Comparison of ENCODE assay signal across 1 cellular context in the genomic region with DNA sequence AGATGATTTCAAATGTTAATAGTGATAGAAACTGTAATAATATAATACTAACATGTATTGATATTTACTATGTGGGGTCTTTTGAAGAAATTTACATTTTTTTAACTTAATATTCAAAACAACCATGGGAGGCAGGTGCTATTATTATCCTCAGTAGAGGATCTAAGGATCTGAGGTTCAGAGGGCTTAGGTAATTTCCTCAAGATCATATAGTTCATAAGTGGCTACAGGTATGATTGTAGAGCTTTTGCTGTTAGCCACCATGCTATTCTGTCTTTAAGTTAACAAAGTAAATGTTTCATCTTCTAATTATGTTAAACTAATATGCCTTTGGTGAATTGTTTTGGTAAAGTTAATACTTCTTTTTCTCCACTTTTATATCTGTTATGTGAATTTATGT.
TF ChIP-seq lines count a peak whose summit lies in the region.

No MANE protein-coding gene starts in this region.

TF ChIP-seq in SK-N-SH, 30 proteins besides CTCF, POLR2A, EP300 and RAD21:
- TF ChIP-seq EZH2phosphoT487 (IDR thresholded peaks at IDR 0.05; ENCODE audit: borderline replicate concordance, low read depth) (no peak), RFX5 (IDR thresholded peaks at IDR 0.05; ENCODE audit: low read length) (no peak), GABPA (IDR thresholded peaks at IDR 0.05; ENCODE audit: low read depth) (no peak), SIN3A (IDR thresholded peaks at IDR 0.05; ENCODE audit: borderline replicate concordance, low read depth, low read length) (no peak), RXRA (IDR thresholded peaks at IDR 0.05; ENCODE audit: borderline replicate concordance, low read depth) (no peak), POLR2AphosphoS5 (IDR thresholded peaks at IDR 0.05; ENCODE audit: low read depth, low read length) (no peak), GATA2 (CRISPR knock-in tag; IDR thresholded peaks at IDR 0.05) (no peak), SMC3 (IDR thresholded peaks at IDR 0.05; ENCODE audit: low read depth, low read length) (no peak), MEF2A (IDR thresholded peaks at IDR 0.05; ENCODE audit: borderline replicate concordance, low read depth) (no peak), YY1 (IDR thresholded peaks at IDR 0.05; ENCODE audit: low read depth) (no peak), FOXJ3 (CRISPR knock-in tag; IDR thresholded peaks at IDR 0.05) (no peak), ELF1 (IDR thresholded peaks at IDR 0.05) (no peak), NRF1 (IDR thresholded peaks at IDR 0.05; ENCODE audit: low read depth, low read length) (no peak)
- TF ChIP-seq, protein P1, sequence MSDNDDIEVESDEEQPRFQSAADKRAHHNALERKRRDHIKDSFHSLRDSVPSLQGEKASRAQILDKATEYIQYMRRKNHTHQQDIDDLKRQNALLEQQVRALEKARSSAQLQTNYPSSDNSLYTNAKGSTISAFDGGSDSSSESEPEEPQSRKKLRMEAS (IDR thresholded peaks at IDR 0.05; ENCODE audit: low read depth): no peak
- TF ChIP-seq, protein P2, sequence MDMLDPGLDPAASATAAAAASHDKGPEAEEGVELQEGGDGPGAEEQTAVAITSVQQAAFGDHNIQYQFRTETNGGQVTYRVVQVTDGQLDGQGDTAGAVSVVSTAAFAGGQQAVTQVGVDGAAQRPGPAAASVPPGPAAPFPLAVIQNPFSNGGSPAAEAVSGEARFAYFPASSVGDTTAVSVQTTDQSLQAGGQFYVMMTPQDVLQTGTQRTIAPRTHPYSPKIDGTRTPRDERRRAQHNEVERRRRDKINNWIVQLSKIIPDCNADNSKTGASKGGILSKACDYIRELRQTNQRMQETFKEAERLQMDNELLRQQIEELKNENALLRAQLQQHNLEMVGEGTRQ (IDR thresholded peaks at IDR 0.05; ENCODE audit: borderline replicate concordance, low read depth, low read length): no peak
- TF ChIP-seq, protein P3, sequence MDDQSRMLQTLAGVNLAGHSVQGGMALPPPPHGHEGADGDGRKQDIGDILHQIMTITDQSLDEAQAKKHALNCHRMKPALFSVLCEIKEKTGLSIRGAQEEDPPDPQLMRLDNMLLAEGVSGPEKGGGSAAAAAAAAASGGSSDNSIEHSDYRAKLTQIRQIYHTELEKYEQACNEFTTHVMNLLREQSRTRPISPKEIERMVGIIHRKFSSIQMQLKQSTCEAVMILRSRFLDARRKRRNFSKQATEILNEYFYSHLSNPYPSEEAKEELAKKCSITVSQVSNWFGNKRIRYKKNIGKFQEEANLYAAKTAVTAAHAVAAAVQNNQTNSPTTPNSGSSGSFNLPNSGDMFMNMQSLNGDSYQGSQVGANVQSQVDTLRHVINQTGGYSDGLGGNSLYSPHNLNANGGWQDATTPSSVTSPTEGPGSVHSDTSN (IDR thresholded peaks at IDR 0.05): no peak
- TF ChIP-seq, protein P4, sequence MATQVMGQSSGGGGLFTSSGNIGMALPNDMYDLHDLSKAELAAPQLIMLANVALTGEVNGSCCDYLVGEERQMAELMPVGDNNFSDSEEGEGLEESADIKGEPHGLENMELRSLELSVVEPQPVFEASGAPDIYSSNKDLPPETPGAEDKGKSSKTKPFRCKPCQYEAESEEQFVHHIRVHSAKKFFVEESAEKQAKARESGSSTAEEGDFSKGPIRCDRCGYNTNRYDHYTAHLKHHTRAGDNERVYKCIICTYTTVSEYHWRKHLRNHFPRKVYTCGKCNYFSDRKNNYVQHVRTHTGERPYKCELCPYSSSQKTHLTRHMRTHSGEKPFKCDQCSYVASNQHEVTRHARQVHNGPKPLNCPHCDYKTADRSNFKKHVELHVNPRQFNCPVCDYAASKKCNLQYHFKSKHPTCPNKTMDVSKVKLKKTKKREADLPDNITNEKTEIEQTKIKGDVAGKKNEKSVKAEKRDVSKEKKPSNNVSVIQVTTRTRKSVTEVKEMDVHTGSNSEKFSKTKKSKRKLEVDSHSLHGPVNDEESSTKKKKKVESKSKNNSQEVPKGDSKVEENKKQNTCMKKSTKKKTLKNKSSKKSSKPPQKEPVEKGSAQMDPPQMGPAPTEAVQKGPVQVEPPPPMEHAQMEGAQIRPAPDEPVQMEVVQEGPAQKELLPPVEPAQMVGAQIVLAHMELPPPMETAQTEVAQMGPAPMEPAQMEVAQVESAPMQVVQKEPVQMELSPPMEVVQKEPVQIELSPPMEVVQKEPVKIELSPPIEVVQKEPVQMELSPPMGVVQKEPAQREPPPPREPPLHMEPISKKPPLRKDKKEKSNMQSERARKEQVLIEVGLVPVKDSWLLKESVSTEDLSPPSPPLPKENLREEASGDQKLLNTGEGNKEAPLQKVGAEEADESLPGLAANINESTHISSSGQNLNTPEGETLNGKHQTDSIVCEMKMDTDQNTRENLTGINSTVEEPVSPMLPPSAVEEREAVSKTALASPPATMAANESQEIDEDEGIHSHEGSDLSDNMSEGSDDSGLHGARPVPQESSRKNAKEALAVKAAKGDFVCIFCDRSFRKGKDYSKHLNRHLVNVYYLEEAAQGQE (IDR thresholded peaks at IDR 0.05; ENCODE audit: low read depth, low read length): no peak
- TF ChIP-seq, protein P5, sequence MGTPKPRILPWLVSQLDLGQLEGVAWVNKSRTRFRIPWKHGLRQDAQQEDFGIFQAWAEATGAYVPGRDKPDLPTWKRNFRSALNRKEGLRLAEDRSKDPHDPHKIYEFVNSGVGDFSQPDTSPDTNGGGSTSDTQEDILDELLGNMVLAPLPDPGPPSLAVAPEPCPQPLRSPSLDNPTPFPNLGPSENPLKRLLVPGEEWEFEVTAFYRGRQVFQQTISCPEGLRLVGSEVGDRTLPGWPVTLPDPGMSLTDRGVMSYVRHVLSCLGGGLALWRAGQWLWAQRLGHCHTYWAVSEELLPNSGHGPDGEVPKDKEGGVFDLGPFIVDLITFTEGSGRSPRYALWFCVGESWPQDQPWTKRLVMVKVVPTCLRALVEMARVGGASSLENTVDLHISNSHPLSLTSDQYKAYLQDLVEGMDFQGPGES (IDR thresholded peaks at IDR 0.05; ENCODE audit: low read depth, low read length): no peak
- TF ChIP-seq, protein P6, sequence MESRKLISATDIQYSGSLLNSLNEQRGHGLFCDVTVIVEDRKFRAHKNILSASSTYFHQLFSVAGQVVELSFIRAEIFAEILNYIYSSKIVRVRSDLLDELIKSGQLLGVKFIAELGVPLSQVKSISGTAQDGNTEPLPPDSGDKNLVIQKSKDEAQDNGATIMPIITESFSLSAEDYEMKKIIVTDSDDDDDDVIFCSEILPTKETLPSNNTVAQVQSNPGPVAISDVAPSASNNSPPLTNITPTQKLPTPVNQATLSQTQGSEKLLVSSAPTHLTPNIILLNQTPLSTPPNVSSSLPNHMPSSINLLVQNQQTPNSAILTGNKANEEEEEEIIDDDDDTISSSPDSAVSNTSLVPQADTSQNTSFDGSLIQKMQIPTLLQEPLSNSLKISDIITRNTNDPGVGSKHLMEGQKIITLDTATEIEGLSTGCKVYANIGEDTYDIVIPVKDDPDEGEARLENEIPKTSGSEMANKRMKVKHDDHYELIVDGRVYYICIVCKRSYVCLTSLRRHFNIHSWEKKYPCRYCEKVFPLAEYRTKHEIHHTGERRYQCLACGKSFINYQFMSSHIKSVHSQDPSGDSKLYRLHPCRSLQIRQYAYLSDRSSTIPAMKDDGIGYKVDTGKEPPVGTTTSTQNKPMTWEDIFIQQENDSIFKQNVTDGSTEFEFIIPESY (IDR thresholded peaks at IDR 0.05; ENCODE audit: borderline replicate concordance, low read depth): no peak
TF ChIP-seq in SK-N-SH: peak in this region for 0.
